ENCODE assay signal across 15 cellular contexts in the genomic region with DNA sequence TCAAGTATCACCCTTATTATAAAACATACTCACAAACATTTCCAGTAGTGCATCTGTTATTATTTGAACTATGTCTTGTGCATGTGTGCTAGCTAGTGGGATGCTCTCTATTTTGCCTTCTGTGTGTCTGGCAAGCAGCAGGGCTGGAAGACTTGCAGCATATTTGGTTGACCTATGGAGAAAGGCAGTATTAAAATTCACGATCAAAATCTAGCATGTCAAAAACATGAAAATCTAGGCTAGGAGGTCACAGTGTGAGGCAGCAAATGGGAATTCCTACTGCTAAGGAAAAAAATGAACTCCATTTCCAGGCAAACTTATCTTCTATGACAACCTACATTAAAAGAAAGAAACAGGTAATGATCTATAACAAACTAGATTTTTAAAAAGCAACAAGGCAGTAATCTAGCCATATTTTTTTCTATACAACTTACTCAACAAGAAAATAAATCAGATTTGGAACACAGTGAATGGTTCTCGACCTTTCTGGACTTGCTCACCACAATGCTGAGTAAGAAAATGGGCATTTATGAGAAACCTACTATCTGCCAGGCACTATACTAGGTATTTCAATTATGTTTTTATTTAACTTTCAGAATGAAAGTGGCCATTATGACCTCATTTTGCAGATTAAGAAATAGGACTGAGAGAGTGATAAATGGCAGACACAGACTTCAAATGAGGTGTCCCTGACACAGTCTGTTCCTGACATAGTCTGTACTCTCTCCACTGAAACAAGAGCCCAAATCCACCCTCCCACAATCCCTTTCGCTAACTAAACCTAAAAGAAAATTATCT.
DNase-seq lines count a peak whose midpoint lies in the region; ATAC-seq, FAIRE-seq and TF ChIP-seq lines count a peak whose summit lies in the region.
"Had no signal": no experiment of that assay in that cellular context is flagged by ENCODE, and none has a peak within 500 bp of the region (broad histone marks: within the 10 kb centered on the region; RNA-seq: fewer than 3 reads in every experiment).

No MANE protein-coding gene starts in this region.

- H3K4me3 ChIP-seq in Caco-2 (ENCODE audit: low read depth, low read length): no peak overlapping the region
- H3K4me3 ChIP-seq: K562 had no signal

- BruUV-seq in Caco-2 (replicated peaks; lab: Mats Ljungman, UMichigan): no TSS peak

- CTCF ChIA-PET in Caco-2 (lab: Charles Lee): no interaction called here

- peaks cover 6% of the 10 kb centered on the region for H3K4me1 Mint-ChIP-seq in Caco-2 (ENCODE audit: low read depth, unreplicated experiment)
- H3K4me1 Mint-ChIP-seq: brain had no signal

- ATAC-seq in GM19467 (IDR thresholded peaks at IDR 0.05; ENCODE audit: unreplicated experiment) (no peak), HG03521 (IDR thresholded peaks at IDR 0.05; ENCODE audit: unreplicated experiment) (no peak)
- ATAC-seq: K562 had no signal

- H3K27ac Mint-ChIP-seq in Caco-2 (ENCODE audit: unreplicated experiment): no peak overlapping the region
- H3K27ac Mint-ChIP-seq: brain had no signal

- no peaks in the 10 kb centered on the region for H3K9me3 Mint-ChIP-seq in Caco-2 (ENCODE audit: unreplicated experiment)

- H3K36me3 ChIP-seq in Caco-2 (ENCODE audit: control insufficient read depth, insufficient read depth, low read length): no peaks in the 10 kb centered on the region

- no peaks in the 10 kb centered on the region for H3K27me3 ChIP-seq in Caco-2 (replicated peaks; ENCODE audit: control insufficient read depth, insufficient read depth, low read length)

- H3K27me3 Mint-ChIP-seq in Caco-2 (ENCODE audit: insufficient read depth, unreplicated experiment): no peaks in the 10 kb centered on the region
- H3K27me3 Mint-ChIP-seq: brain; CD4-positive, CD25-positive, alpha-beta regulatory T cell had no signal

- no peaks in the 10 kb centered on the region for H3K36me3 Mint-ChIP-seq in Caco-2 (ENCODE audit: insufficient read depth, unreplicated experiment)

- POLR2A ChIA-PET in Caco-2 (lab: Charles Lee): no interaction called here

- no peak for TF ChIP-seq CTCF in Caco-2 (IDR thresholded peaks at IDR 0.05; ENCODE audit: insufficient read depth in 1 of 2, low read depth in 1 of 2, low read length in 1 of 2, severe bottlenecking in 1 of 2, unreplicated experiment in 1 of 2)

- H3K4me1 ChIP-seq in Caco-2: peaks cover 9% of the 10 kb centered on the region

- DNase-seq in AG20443 (ENCODE audit: low spot score) (peak; percentile 14), M059J (ENCODE audit: low read depth) (peak; percentile 77), non-pigmented ciliary epithelial cell (ENCODE audit: low read depth) (peak; percentile 48), NK-92 (lab: John Stamatoyannopoulos, UW; ENCODE audit: unreplicated experiment) (no peak), Caco-2 (no peak)
- DNase-seq: CD4-positive, CD25-positive, alpha-beta regulatory T cell; GF-D8; NCI-H774; stimulated activated CD4-positive, alpha-beta T cell treated with anti-CD3 and anti-CD28 coated beads, Interleukin-4, amount 100 ng/mL, for 4 hours; stimulated activated naive CD4-positive, alpha-beta T cell treated with Interleukin-2 at 50 U/mL for 16 hours had no signal

- H3K9me3 ChIP-seq in Caco-2: no peaks in the 10 kb centered on the region

- intact Hi-C loops in Caco-2 (cut with micrococcal nuclease; ENCODE audit: unreplicated experiment): no loop called here

- FAIRE-seq in endometrium (lab: Jason Lieb, UNC): peak; percentile 88
- FAIRE-seq: K562 had no signal

- H3K4me3 Mint-ChIP-seq in Caco-2 (ENCODE audit: unreplicated experiment): no peak overlapping the region
- H3K4me3 Mint-ChIP-seq: brain; CD4-positive, CD25-positive, alpha-beta regulatory T cell had no signal

Comparison
In these comparisons a context has a peak if more than half of its experiments do, and no peak if none do; other contexts are left out.
1. DNase-seq: peak in AG20443 (single experiment), M059J (single experiment) and non-pigmented ciliary epithelial cell (single experiment); none in NK-92 (single experiment) and Caco-2 (0 of 2).